Comparison of ENCODE assay signal across 1 cellular context in the genomic region with DNA sequence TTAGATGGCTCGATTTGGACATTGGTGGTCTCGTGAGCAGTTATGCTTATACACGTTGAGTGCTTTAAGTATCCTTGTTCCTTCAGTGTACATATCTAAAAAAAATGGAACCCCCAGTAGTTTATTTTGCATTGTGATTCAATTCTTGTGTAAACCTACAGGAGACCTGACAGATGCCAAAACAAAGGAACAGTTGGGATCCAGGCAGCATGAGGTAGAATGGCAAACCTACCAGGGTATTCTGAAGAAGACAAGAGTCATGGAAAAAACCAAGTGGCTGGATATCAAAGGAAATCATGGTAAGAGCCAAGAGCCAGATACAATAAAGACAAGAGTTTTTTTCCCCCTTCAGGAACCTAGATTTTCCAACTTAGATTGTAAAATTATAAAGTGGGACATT.
TF ChIP-seq lines count a peak whose summit lies in the region.

No MANE protein-coding gene starts in this region.

TF ChIP-seq in H1, 55 proteins besides CTCF, POLR2A, EP300 and RAD21:
- TF ChIP-seq SP1 (IDR thresholded peaks at IDR 0.05; ENCODE audit: low read depth, low read length) (0 out of 2 replicates have a peak, but pooled peaks have one; percentile 25), ATF2 (IDR thresholded peaks at IDR 0.05; ENCODE audit: low read length) (no peak), NANOG (IDR thresholded peaks at IDR 0.05; ENCODE audit: insufficient read depth, low read depth, low read length, poor library complexity, severe bottlenecking) (no peak)
TF ChIP-seq in H1: peak in this region for 1.
